In genomic region chr6:158707120-158707519, GRCh38 we compare ENCODE assay signal across 8 cellular contexts. TPM values are rescaled to one million over a fixed set of nuclear protein-coding genes. Genes with fewer than 3 reads are reported as not detected.
DNase-seq lines count a peak whose midpoint lies in the region; ATAC-seq, FAIRE-seq and TF ChIP-seq lines count a peak whose summit lies in the region.
"Had no signal": no experiment of that assay in that cellular context is flagged by ENCODE, and none has a peak within 500 bp of the region (broad histone marks: within the 10 kb centered on the region; RNA-seq: fewer than 3 reads in every experiment).

No MANE protein-coding gene starts in this region.

- H3K4me1 ChIP-seq in left lung (peaks cover 24 to 35% of the 10 kb centered on the region in 2 donors), upper lobe of right lung (peaks cover 38% of the 10 kb centered on the region)

- peak overlapping the region; percentile 67 to 77 for H3K27ac ChIP-seq in left lung
- H3K27ac ChIP-seq in upper lobe of right lung: peak overlapping the region; percentile 62
- H3K27ac ChIP-seq: SJCRH30 had no signal

- H3K36me3 ChIP-seq in left lung: no peaks in the 10 kb centered on the region
- H3K36me3 ChIP-seq in upper lobe of right lung: no peaks in the 10 kb centered on the region

- no peak for TF ChIP-seq CTCF in cardiac fibroblast (IDR thresholded peaks at IDR 0.05; ENCODE audit: low read depth, low read length)
- TF ChIP-seq CTCF in left lung (IDR thresholded peaks at IDR 0.05): no peak
- no peak for TF ChIP-seq CTCF in upper lobe of right lung (IDR thresholded peaks at IDR 0.05)
- no peak for TF ChIP-seq CTCF in D721Med (IDR thresholded peaks at IDR 0.05; ENCODE audit: insufficient read depth, missing control alignments)

- H3K27me3 ChIP-seq in left lung: no peaks in the 10 kb centered on the region
- no peaks in the 10 kb centered on the region for H3K27me3 ChIP-seq in upper lobe of right lung
- H3K27me3 ChIP-seq: SJCRH30 had no signal

- H3K9me3 ChIP-seq in left lung (no peaks in the 10 kb centered on the region), upper lobe of right lung (no peaks in the 10 kb centered on the region)
- H3K9me3 ChIP-seq: SJCRH30 had no signal

- DNase-seq in LoVo (ENCODE audit: low spot score): peak; percentile 70
- DNase-seq in cardiac fibroblast (ENCODE audit: low read depth in 2 of 2): peak; percentile 55 to 61
- peak in 1 of 2 donors; percentile 69 for DNase-seq in left lung
- peak; percentile 76 for DNase-seq in upper lobe of right lung
- no peak for DNase-seq in globus pallidus (ENCODE audit: low spot score)
- DNase-seq in D721Med (ENCODE audit: insufficient read length, low spot score): no peak

- no peak overlapping the region for H3K4me3 ChIP-seq in cardiac fibroblast (replicated peaks in 1 of 2; ENCODE audit: low read depth in 2 of 2, low read length in 2 of 2)
- no peak overlapping the region for H3K4me3 ChIP-seq in left lung
- no peak overlapping the region for H3K4me3 ChIP-seq in upper lobe of right lung
- H3K4me3 ChIP-seq: SJCRH30 had no signal

- intact Hi-C loops in left lung (cut with DNase I) (no loop called here), upper lobe of right lung (cut with DNase I) (loop anchor here (10.0 kb wide), 1 partner anchor 258 kb away; no protein-coding TSS in a partner anchor)

- FAIRE-seq in D721Med (lab: Jason Lieb, UNC): no peak

- ATAC-seq in left lung (peak; percentile 68), upper lobe of right lung (peak; percentile 69), GM21723 (IDR thresholded peaks at IDR 0.05; ENCODE audit: unreplicated experiment) (no peak)

RNA-seq across cellular contexts. Expression of gene SYTL3, which starts 57.3 kb away (rescaled TPM):
- total RNA-seq in left lung (1 to 10 TPM; 6.5 to 9.1 TPM), upper lobe of right lung (8.7 TPM)

Comparison
In these comparisons a context has a peak if more than half of its experiments do, and no peak if none do; other contexts are left out.
1. DNase-seq: peak in LoVo (single experiment), cardiac fibroblast (2 of 2) and upper lobe of right lung (single experiment); none in globus pallidus (single experiment) and D721Med (single experiment).